ENCODE assay signal across 8 cellular contexts in genomic region chr19:13164370-13165090, GRCh38. TPM values are rescaled to one million over a fixed set of nuclear protein-coding genes. Genes with fewer than 3 reads are reported as not detected.
DNase-seq lines count a peak whose midpoint lies in the region; ATAC-seq and TF ChIP-seq lines count a peak whose summit lies in the region.

No MANE protein-coding gene starts in this region.

- peaks cover 32% of the 10 kb centered on the region for H3K4me1 ChIP-seq in mesenchymal stem cell (ENCODE audit: control insufficient read depth, insufficient read depth, low read depth, low read length)
- H3K4me1 ChIP-seq in tibial artery = peaks cover 10 to 61% (median 51%) of the 10 kb centered on the region in 4 donors

- peak overlapping the region; percentile 100 for H4K91ac ChIP-seq in mesenchymal stem cell (ENCODE audit: low read length)

- peak overlapping the region; percentile 43 to 73 for H3K23ac ChIP-seq in mesenchymal stem cell (ENCODE audit: low read length in 2 of 2)

- peak overlapping the region; percentile 98 for H2BK12ac ChIP-seq in mesenchymal stem cell (ENCODE audit: low read length in 2 of 2)

- H2AK5ac ChIP-seq in mesenchymal stem cell (ENCODE audit: low read length, severe bottlenecking) = peak overlapping the region; percentile 97

- no peaks in the 10 kb centered on the region for H3K27me3 Mint-ChIP-seq in activated B cell treated with CpG ODN at 0.5 μM for 24 hours
- no peaks in the 10 kb centered on the region for H3K27me3 Mint-ChIP-seq in effector memory CD8-positive, alpha-beta T cell

- H2AFZ ChIP-seq in mesenchymal stem cell (ENCODE audit: low read depth, low read length) = peak overlapping the region; percentile 36

- no peak for ATAC-seq in activated B cell treated with CpG ODN at 0.5 μM for 24 hours (ENCODE audit: low read depth)
- ATAC-seq in effector memory CD8-positive, alpha-beta T cell (replicated peaks) = no peak
- ATAC-seq in GM19395 (IDR thresholded peaks at IDR 0.05; ENCODE audit: unreplicated experiment) = no peak

- peak overlapping the region; percentile 89 for H3K27ac Mint-ChIP-seq in activated B cell treated with CpG ODN at 0.5 μM for 24 hours
- H3K27ac Mint-ChIP-seq in effector memory CD8-positive, alpha-beta T cell = peak overlapping the region; percentile 92 to 94

- peaks cover 2% of the 10 kb centered on the region for H3K79me1 ChIP-seq in mesenchymal stem cell (replicated peaks; ENCODE audit: low read length, poor library complexity, severe bottlenecking)

- peak overlapping the region; percentile 96 to 97 for H3K18ac ChIP-seq in mesenchymal stem cell (ENCODE audit: low read depth in 1 of 2, low read length in 2 of 2)

- peak overlapping the region; percentile 100 for H2BK120ac ChIP-seq in mesenchymal stem cell (ENCODE audit: low read depth, low read length)

- H3K4ac ChIP-seq in mesenchymal stem cell (ENCODE audit: low read depth in 1 of 2, low read length in 2 of 2) = peak overlapping the region; percentile 97 to 100

- H3K36me3 Mint-ChIP-seq in activated B cell treated with CpG ODN at 0.5 μM for 24 hours (ENCODE audit: low read depth) = no peaks in the 10 kb centered on the region
- peaks cover 19% of the 10 kb centered on the region for H3K36me3 Mint-ChIP-seq in effector memory CD8-positive, alpha-beta T cell (ENCODE audit: insufficient read depth)

- intact Hi-C loops in activated B cell treated with CpG ODN at 0.5 μM for 24 hours (cut with micrococcal nuclease) (no loop called here), tibial artery (cut with DNase I; ENCODE audit: low total_unique reads) (no loop called here)

- no peak for TF ChIP-seq CTCF in activated B cell treated with CpG ODN at 0.5 μM for 24 hours (IDR thresholded peaks at IDR 0.05)
- TF ChIP-seq CTCF in tibial artery (IDR thresholded peaks at IDR 0.05) = no peak

- peak overlapping the region; percentile 88 for H3K9ac ChIP-seq in mesenchymal stem cell (ENCODE audit: low read length)

- 2% methylated on average over 18 of the region's 18 CpGs for WGBS in mesenchymal stem cell

- H4K8ac ChIP-seq in mesenchymal stem cell (ENCODE audit: low read length) = peak overlapping the region; percentile 99

- CTCF ChIA-PET in activated B cell treated with CpG ODN at 0.5 μM for 24 hours (lab: Charles Lee) = interaction anchor here (1.0 to 2.1 kb wide), 2 partner anchors 10 to 31 kb away, joined by 4 to 11 read pairs; no protein-coding TSS in a partner anchor

- peak overlapping the region; percentile 83 for H2BK5ac ChIP-seq in mesenchymal stem cell (ENCODE audit: low read depth, low read length, poor library complexity, severe bottlenecking)

- POLR2A ChIA-PET in activated B cell treated with CpG ODN at 0.5 μM for 24 hours (lab: Charles Lee) = interaction anchor here (0.6 to 11.6 kb wide), 11 partner anchors 8 to 1513 kb away, joined by 3 to 413 read pairs (median 21); partner anchors contain the start of genes IER2, LYL1 and STX10

- H3K4me1 Mint-ChIP-seq in activated B cell treated with CpG ODN at 0.5 μM for 24 hours = peaks cover 88% of the 10 kb centered on the region
- H3K4me1 Mint-ChIP-seq in effector memory CD8-positive, alpha-beta T cell (ENCODE audit: low read depth in 2 of 2) = peaks cover 45 to 61% of the 10 kb centered on the region in 2 donors

- no peaks in the 10 kb centered on the region for H3K9me3 ChIP-seq in mesenchymal stem cell (ENCODE audit: control insufficient read depth, low read length)
- no peaks in the 10 kb centered on the region for H3K9me3 ChIP-seq in tibial artery

- peak overlapping the region; percentile 98 for H3K27ac ChIP-seq in mesenchymal stem cell (ENCODE audit: low read length, poor library complexity, severe bottlenecking)
- peak overlapping the region; percentile 85 to 86 for H3K27ac ChIP-seq in tibial artery

- peak overlapping the region; percentile 100 for H2BK15ac ChIP-seq in mesenchymal stem cell (ENCODE audit: low read depth, poor library complexity, severe bottlenecking)

- H3K27me3 ChIP-seq in mesenchymal stem cell (ENCODE audit: control insufficient read depth in 1 of 2, insufficient read depth in 1 of 2, low read length in 2 of 2) (no peaks in the 10 kb centered on the region), tibial artery (no peaks in the 10 kb centered on the region)

- peak overlapping the region in 1 of 2 experiments; percentile 58 for H3K4me3 ChIP-seq in mesenchymal stem cell (ENCODE audit: insufficient read depth in 1 of 2, low read depth in 1 of 2, low read length in 2 of 2)
- peak overlapping the region; percentile 43 to 53 for H3K4me3 ChIP-seq in tibial artery

- no peaks in the 10 kb centered on the region for H3K9me3 Mint-ChIP-seq in activated B cell treated with CpG ODN at 0.5 μM for 24 hours
- H3K9me3 Mint-ChIP-seq in effector memory CD8-positive, alpha-beta T cell = no peaks in the 10 kb centered on the region

- H3K4me3 Mint-ChIP-seq in activated B cell treated with CpG ODN at 0.5 μM for 24 hours = peak overlapping the region; percentile 84
- H3K4me3 Mint-ChIP-seq in effector memory CD8-positive, alpha-beta T cell = peak overlapping the region; percentile 83 to 84

- peak overlapping the region; percentile 71 for H3K4me2 ChIP-seq in mesenchymal stem cell (ENCODE audit: low read length, poor library complexity, severe bottlenecking)

- H3K36me3 ChIP-seq in mesenchymal stem cell (ENCODE audit: control insufficient read depth in 1 of 2, insufficient read depth in 2 of 2, low read depth in 1 of 2, low read length in 2 of 2) = no peaks in the 10 kb centered on the region
- no peaks in the 10 kb centered on the region for H3K36me3 ChIP-seq in tibial artery

- peak; percentile 73 for DNase-seq in ELR (ENCODE audit: low read depth)
- DNase-seq in NCI-H146 treated with DMSO at 0.1 percent for 48 hours (lab: John Stamatoyannopoulos, UW; ENCODE audit: unreplicated experiment) = peak; percentile 88
- peak; percentile 24 for DNase-seq in activated B cell treated with CpG ODN at 0.5 μM for 24 hours
- no peak for DNase-seq in effector memory CD8-positive, alpha-beta T cell
- DNase-seq in mesenchymal stem cell = peak; percentile 65
- DNase-seq in tibial artery = peak in 1 of 2 donors; percentile 72
- no peak for DNase-seq in GM19238 (ENCODE audit: insufficient read length, low spot score)

- peak overlapping the region in 1 of 2 experiments; percentile 68 for H3K14ac ChIP-seq in mesenchymal stem cell (ENCODE audit: low read length in 2 of 2)

RNA-seq across cellular contexts. Expression of gene IER2, which starts 14.3 kb away (rescaled TPM):
- 116 and 119 TPM in 2 replicates for total RNA-seq in activated B cell treated with CpG ODN at 0.5 μM for 24 hours
- polyA plus RNA-seq in mesenchymal stem cell (2013, experiment 1 of 2) = 135 TPM
- 129 TPM for polyA plus RNA-seq in mesenchymal stem cell (2013, experiment 2 of 2)

RNA-seq across cellular contexts. Expression of gene STX10, which starts 14.4 kb away (rescaled TPM):
- total RNA-seq in activated B cell treated with CpG ODN at 0.5 μM for 24 hours = 41.7 and 43.6 TPM in 2 replicates
- polyA plus RNA-seq in mesenchymal stem cell (2013, experiment 1 of 2) = 50.2 TPM
- 53.2 TPM for polyA plus RNA-seq in mesenchymal stem cell (2013, experiment 2 of 2)

RNA-seq across cellular contexts. Expression of gene NACC1, which starts 46.5 kb away (rescaled TPM):
- total RNA-seq in activated B cell treated with CpG ODN at 0.5 μM for 24 hours = 62.1 and 68.8 TPM in 2 replicates
- 82.1 TPM for polyA plus RNA-seq in mesenchymal stem cell (2013, experiment 1 of 2)
- 85.0 TPM for polyA plus RNA-seq in mesenchymal stem cell (2013, experiment 2 of 2)

RNA-seq across cellular contexts. Expression of gene TRMT1, which starts 48.0 kb away (rescaled TPM):
- 111 and 113 TPM in 2 replicates for total RNA-seq in activated B cell treated with CpG ODN at 0.5 μM for 24 hours
- 20.0 TPM for polyA plus RNA-seq in mesenchymal stem cell (2013, experiment 1 of 2)
- polyA plus RNA-seq in mesenchymal stem cell (2013, experiment 2 of 2) = 16.9 TPM

Comparison
In these comparisons a context has a peak if more than half of its experiments do, and no peak if none do; other contexts are left out.
1. DNase-seq: peak in ELR (single experiment), NCI-H146 treated with DMSO at 0.1 percent for 48 hours (single experiment), activated B cell treated with CpG ODN at 0.5 μM for 24 hours (single experiment) and mesenchymal stem cell (single experiment); none in effector memory CD8-positive, alpha-beta T cell (0 of 3) and GM19238 (single experiment).